ENCODE assay signal across 42 cellular contexts in the genomic region with DNA sequence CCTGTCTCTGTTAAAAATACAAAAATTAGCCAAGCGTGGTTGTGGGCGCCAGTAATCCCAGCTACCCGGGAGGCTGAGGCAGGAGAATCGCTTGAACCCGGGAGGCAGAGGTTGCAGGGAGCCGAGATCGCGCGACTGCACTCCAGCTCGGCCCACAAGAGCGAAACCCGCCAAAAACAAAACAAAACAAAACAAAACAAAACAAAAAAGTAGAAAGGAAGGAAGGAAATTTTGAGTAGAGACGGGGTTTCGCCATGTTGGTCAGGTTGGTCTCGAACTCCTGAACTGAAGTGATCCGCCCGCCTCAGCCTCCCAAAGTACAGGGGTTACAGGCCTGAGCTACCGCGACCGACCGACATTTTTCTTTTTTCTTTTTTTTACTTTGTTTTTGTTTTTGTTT. TPM values are rescaled to one million over a fixed set of nuclear protein-coding genes. Genes with fewer than 3 reads are reported as not detected.
"Had no signal": no experiment of that assay in that cellular context is flagged by ENCODE, and none has a peak within 500 bp of the region (broad histone marks: within the 10 kb centered on the region; RNA-seq: fewer than 3 reads in every experiment).

No MANE protein-coding gene starts in this region.

- DNase-seq: activated effector memory CD4-positive, alpha-beta T cell treated with anti-CD3 and anti-CD28 coated beads, Interleukin-2, amount 50 U/mL, for 16 hours; activated effector memory CD4-positive, alpha-beta T cell treated with Interleukin-2 at 50 U/mL for 16 hours; activated gamma-delta T cell; activated gamma-delta T cell treated with Interleukin-2 at 50 U/mL for 16 hours; activated naive CD4-positive, alpha-beta T cell; activated naive CD4-positive, alpha-beta T cell treated with anti-CD3 and anti-CD28 coated beads for 36 hours; activated naive CD4-positive, alpha-beta T cell treated with anti-CD3 and anti-CD28 coated beads, Interleukin-2, amount 10 ng/mL, durations not matched to agents 7 days and 5 days; activated naive CD4-positive, alpha-beta T cell treated with anti-CD3 and anti-CD28 coated beads, Interleukin-2, amount 50 U/mL, for 16 hours; activated naive CD4-positive, alpha-beta T cell treated with Interleukin-2 at 50 U/mL for 16 hours; activated naive CD8-positive, alpha-beta T cell treated with anti-CD3 and anti-CD28 coated beads for 36 hours; activated naive CD8-positive, alpha-beta T cell treated with anti-CD3 and anti-CD28 coated beads, Interleukin-2, amount 10 ng/mL, durations not matched to agents 7 days and 5 days; activated naive CD8-positive, alpha-beta T cell treated with anti-CD3 and anti-CD28 coated beads, Interleukin-2, amount 50 U/mL, for 24 hours; activated T-cell treated with anti-CD3 and anti-CD28 coated beads, Interleukin-2, amount 50 U/mL, for 1 hour; activated T-cell treated with anti-CD3 and anti-CD28 coated beads, Interleukin-2, amount 50 U/mL, for 24 hours; activated T-cell treated with anti-CD3 and anti-CD28 coated beads, Interleukin-2, amount 50 U/mL, for 4 hours; activated T-cell treated with anti-CD3 and anti-CD28 coated beads, Interleukin-2, amount 50 U/mL, for 48 hours; activated T-cell treated with anti-CD3 and anti-CD28 coated beads, Interleukin-2, amount 50 U/mL, for 72 hours; adrenal gland; amniotic stem cell; amygdala; anterior cingulate cortex; aorta; body of pancreas; brain microvascular endothelial cell; caudate nucleus; central memory CD4-positive, alpha-beta T cell; cerebellar nuclear complex had no signal

- H3K4me3 Mint-ChIP-seq: activated naive CD4-positive, alpha-beta T cell treated with anti-CD3 and anti-CD28 coated beads for 36 hours; activated naive CD4-positive, alpha-beta T cell treated with anti-CD3 and anti-CD28 coated beads, Interleukin-2, amount 10 ng/mL, durations not matched to agents 7 days and 5 days; activated naive CD4-positive, alpha-beta T cell treated with anti-CD3 and anti-CD28 coated beads, Interleukin-2, amount 50 U/mL, for 24 hours; activated naive CD8-positive, alpha-beta T cell; activated naive CD8-positive, alpha-beta T cell treated with anti-CD3 and anti-CD28 coated beads for 36 hours; activated naive CD8-positive, alpha-beta T cell treated with anti-CD3 and anti-CD28 coated beads, Interleukin-2, amount 10 ng/mL, durations not matched to agents 7 days and 5 days; activated naive CD8-positive, alpha-beta T cell treated with anti-CD3 and anti-CD28 coated beads, Interleukin-2, amount 50 U/mL, for 24 hours; activated T-cell treated with anti-CD3 and anti-CD28 coated beads, Interleukin-2, amount 50 U/mL, for 24 hours; activated T-cell treated with anti-CD3 and anti-CD28 coated beads, Interleukin-2, amount 50 U/mL, for 4 hours; activated T-cell treated with anti-CD3 and anti-CD28 coated beads, Interleukin-2, amount 50 U/mL, for 72 hours; activated T-helper 1 cell treated with anti-CD3 and anti-CD28 coated beads, Interleukin-12 subunit alpha, Interleukin-12 subunit beta, Interleukin-2, Interleukin-4 antibody, amounts not matched to agents 30 ng/mL and 10 ng/mL and 1 ng/mL, durations not matched to agents 14 hours and 24 hours and 36 hours; activated T-helper 17 cell treated with anti-CD3 and anti-CD28 coated beads, Interleukin-2, amount 50 U/mL, for 72 hours; central memory CD8-positive, alpha-beta T cell had no signal

- H3K9me3 ChIP-seq: adrenal gland, ascending aorta, body of pancreas, breast epithelium had no signal

- ATAC-seq: activated naive CD4-positive, alpha-beta T cell treated with anti-CD3 and anti-CD28 coated beads, Interleukin-2, amount 50 U/mL, for 72 hours; activated naive CD8-positive, alpha-beta T cell treated with anti-CD3 and anti-CD28 coated beads, Interleukin-2, amount 50 U/mL, for 24 hours; activated T-cell treated with anti-CD3 and anti-CD28 coated beads, Interleukin-2, amount 50 U/mL, for 4 hours; activated T-cell treated with anti-CD3 and anti-CD28 coated beads, Interleukin-2, amount 50 U/mL, for 72 hours; activated T-helper 17 cell treated with anti-CD3 and anti-CD28 coated beads, Interleukin-2, amount 50 U/mL, for 72 hours; body of pancreas had no signal

- H3K4me1 ChIP-seq: adrenal gland, ascending aorta, body of pancreas, breast epithelium had no signal

- H3K36me3 ChIP-seq: adrenal gland, ascending aorta, brain microvascular endothelial cell, breast epithelium, cardiac muscle cell had no signal

- H3K27ac Mint-ChIP-seq: activated naive CD4-positive, alpha-beta T cell treated with anti-CD3 and anti-CD28 coated beads for 36 hours; activated naive CD4-positive, alpha-beta T cell treated with anti-CD3 and anti-CD28 coated beads, Interleukin-2, amount 10 ng/mL, durations not matched to agents 7 days and 5 days; activated naive CD4-positive, alpha-beta T cell treated with anti-CD3 and anti-CD28 coated beads, Interleukin-2, amount 50 U/mL, for 24 hours; activated naive CD4-positive, alpha-beta T cell treated with anti-CD3 and anti-CD28 coated beads, Interleukin-2, amount 50 U/mL, for 72 hours; activated naive CD8-positive, alpha-beta T cell; activated naive CD8-positive, alpha-beta T cell treated with anti-CD3 and anti-CD28 coated beads for 36 hours; activated naive CD8-positive, alpha-beta T cell treated with anti-CD3 and anti-CD28 coated beads, Interleukin-2, amount 10 ng/mL, durations not matched to agents 7 days and 5 days; activated naive CD8-positive, alpha-beta T cell treated with anti-CD3 and anti-CD28 coated beads, Interleukin-2, amount 50 U/mL, for 24 hours; activated T-cell treated with anti-CD3 and anti-CD28 coated beads, Interleukin-2, amount 50 U/mL, for 24 hours; activated T-cell treated with anti-CD3 and anti-CD28 coated beads, Interleukin-2, amount 50 U/mL, for 72 hours; activated T-helper 1 cell treated with anti-CD3 and anti-CD28 coated beads, Interleukin-12 subunit alpha, Interleukin-12 subunit beta, Interleukin-2, Interleukin-4 antibody, amounts not matched to agents 30 ng/mL and 10 ng/mL and 1 ng/mL, durations not matched to agents 14 hours and 24 hours and 36 hours; activated T-helper 17 cell treated with anti-CD3 and anti-CD28 coated beads, Interleukin-2, amount 50 U/mL, for 72 hours; activated T-helper 2 cell treated with anti-CD3 and anti-CD28 coated beads, Interferon-gamma antibody, Interleukin-2, Interleukin-4, amounts not matched to agents 10 μg/mL and 5 μg/mL and 100 μg/mL, durations not matched to agents 14 hours and 24 hours and 36 hours; brain had no signal

- H3K9me3 Mint-ChIP-seq: activated naive CD8-positive, alpha-beta T cell treated with anti-CD3 and anti-CD28 coated beads, Interleukin-2, amount 50 U/mL, for 24 hours had no signal

- H3K4me1 Mint-ChIP-seq: activated naive CD4-positive, alpha-beta T cell treated with anti-CD3 and anti-CD28 coated beads, Interleukin-2, amount 50 U/mL, for 24 hours; activated naive CD8-positive, alpha-beta T cell treated with anti-CD3 and anti-CD28 coated beads for 36 hours; activated T-helper 17 cell treated with anti-CD3 and anti-CD28 coated beads, Interleukin-2, amount 50 U/mL, for 72 hours; central memory CD8-positive, alpha-beta T cell had no signal

- FAIRE-seq: astrocyte, bronchial epithelial cell had no signal

- H3K36me3 Mint-ChIP-seq: activated naive CD4-positive, alpha-beta T cell treated with anti-CD3 and anti-CD28 coated beads, Interleukin-2, amount 10 ng/mL, durations not matched to agents 7 days and 5 days; activated naive CD4-positive, alpha-beta T cell treated with anti-CD3 and anti-CD28 coated beads, Interleukin-2, amount 50 U/mL, for 24 hours; activated naive CD8-positive, alpha-beta T cell; activated naive CD8-positive, alpha-beta T cell treated with anti-CD3 and anti-CD28 coated beads for 36 hours; activated naive CD8-positive, alpha-beta T cell treated with anti-CD3 and anti-CD28 coated beads, Interleukin-2, amount 10 ng/mL, durations not matched to agents 7 days and 5 days; brain had no signal

- H3K4me3 ChIP-seq: adrenal gland, ascending aorta, body of pancreas, breast epithelium, cardiac muscle cell had no signal

- H3K27ac ChIP-seq: adrenal gland, ascending aorta, body of pancreas, brain microvascular endothelial cell, breast epithelium, cardiac muscle cell had no signal

- H3K27me3 ChIP-seq: ascending aorta, brain microvascular endothelial cell had no signal

RNA-seq across cellular contexts. Expression of gene PRSS16, which starts 30.6 kb away (rescaled TPM):
- total RNA-seq: ascending aorta, cardiac septum, cerebellum had no signal
